In the genomic region with DNA sequence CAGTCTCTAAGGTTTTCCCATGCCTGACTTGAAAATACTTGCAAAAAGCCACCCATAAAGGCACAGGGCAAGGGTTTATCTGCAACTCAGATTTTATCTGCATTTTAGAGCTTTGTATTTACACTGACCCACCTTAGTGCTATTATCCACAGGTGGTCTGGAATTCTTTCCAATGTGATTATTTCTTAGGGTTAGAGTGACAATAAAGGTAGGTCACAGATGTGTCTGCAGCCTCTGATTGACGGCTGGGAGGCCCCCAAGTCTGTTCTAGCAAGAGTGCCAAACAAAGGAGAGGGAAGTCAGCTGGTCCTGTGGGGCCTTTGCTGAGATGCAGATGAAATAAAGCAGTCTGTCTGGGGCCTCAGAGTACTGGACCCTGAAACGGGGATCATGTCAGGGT, we compare ENCODE assay signal across 18 cellular contexts.
"Had no signal": no experiment of that assay in that cellular context is flagged by ENCODE, and none has a peak within 500 bp of the region (broad histone marks: within the 10 kb centered on the region; RNA-seq: fewer than 3 reads in every experiment).

No MANE protein-coding gene starts in this region.

- H3K9me3 Mint-ChIP-seq: activated naive CD4-positive, alpha-beta T cell treated with anti-CD3 and anti-CD28 coated beads, Interleukin-2, amount 50 U/mL, for 72 hours; activated T-helper 1 cell treated with anti-CD3 and anti-CD28 coated beads, Interleukin-12 subunit alpha, Interleukin-12 subunit beta, Interleukin-2, Interleukin-4 antibody, amounts not matched to agents 30 ng/mL and 10 ng/mL and 1 ng/mL, durations not matched to agents 14 hours and 24 hours and 36 hours; natural killer cell treated with Interleukin-12 subunit alpha and Interleukin-12 subunit beta and Interleukin-15 and Interleukin-18, amount 100 ng/mL, for 72 hours; T-helper 1 cell treated with Interleukin-12 subunit alpha and Interleukin-12 subunit beta and Interleukin-4 antibody, amounts not matched to agents 30 μg/mL and 1 μg/mL, for 36 hours had no signal

- H3K36me3 Mint-ChIP-seq: activated naive CD4-positive, alpha-beta T cell treated with anti-CD3 and anti-CD28 coated beads, Interleukin-2, amount 50 U/mL, for 72 hours; natural killer cell treated with Interleukin-12 subunit alpha and Interleukin-12 subunit beta and Interleukin-15 and Interleukin-18, amount 100 ng/mL, for 72 hours had no signal

- H3K27ac ChIP-seq: adrenal gland, esophagus squamous epithelium, tibial nerve, vagina, WERI-Rb-1 had no signal

- H3K4me3 Mint-ChIP-seq: activated T-helper 1 cell treated with anti-CD3 and anti-CD28 coated beads, Interleukin-12 subunit alpha, Interleukin-12 subunit beta, Interleukin-2, Interleukin-4 antibody, amounts not matched to agents 30 ng/mL and 10 ng/mL and 1 ng/mL, durations not matched to agents 14 hours and 24 hours and 36 hours; natural killer cell treated with Interleukin-12 subunit alpha and Interleukin-12 subunit beta and Interleukin-15 and Interleukin-18, amount 100 ng/mL, for 72 hours; T-helper 1 cell treated with Interleukin-12 subunit alpha and Interleukin-12 subunit beta and Interleukin-4 antibody, amounts not matched to agents 30 μg/mL and 1 μg/mL, for 36 hours had no signal

- H3K4me3 ChIP-seq: adrenal gland, esophagus squamous epithelium, tibial nerve, vagina had no signal

- FAIRE-seq: bronchial epithelial cell, islet of Langerhans had no signal

- H3K27me3 ChIP-seq: adrenal gland, esophagus squamous epithelium, tibial nerve, vagina had no signal

- H3K9me3 ChIP-seq: adrenal gland, esophagus squamous epithelium, tibial nerve, vagina had no signal

- ATAC-seq: activated naive CD4-positive, alpha-beta T cell treated with anti-CD3 and anti-CD28 coated beads, Interleukin-2, amount 50 U/mL, for 72 hours; left cardiac atrium; natural killer cell treated with Interleukin-12 subunit alpha and Interleukin-12 subunit beta and Interleukin-15 and Interleukin-18, amount 100 ng/mL, for 72 hours; stimulated activated naive CD8-positive, alpha-beta T cell treated with anti-CD3 and anti-CD28 coated beads, Interleukin-15, Interleukin-2, amounts not matched to agents 100 U/mL and 50 U/mL, for 24 hours had no signal

- H3K36me3 ChIP-seq: WERI-Rb-1 had no signal

- DNase-seq: activated CD4-positive, alpha-beta T cell treated with anti-CD3 and anti-CD28 coated beads, Interleukin-2, amount 50 U/mL, for 48 hours; activated gamma-delta T cell treated with Interleukin-2 at 50 U/mL for 16 hours; adrenal gland; effector CD4-positive, alpha-beta T cell; esophagus squamous epithelium; left cardiac atrium; stimulated activated CD4-positive, alpha-beta T cell treated with anti-CD3 and anti-CD28 coated beads, Interleukin-2, amount 100 ng/mL, for 24 hours; stimulated activated naive CD8-positive, alpha-beta T cell treated with anti-CD3 and anti-CD28 coated beads, Interleukin-15, Interleukin-2, amounts not matched to agents 100 U/mL and 50 U/mL, for 24 hours; WERI-Rb-1 had no signal

- H3K4me1 ChIP-seq: adrenal gland, esophagus squamous epithelium, vagina had no signal

- H3K27ac Mint-ChIP-seq: activated naive CD4-positive, alpha-beta T cell treated with anti-CD3 and anti-CD28 coated beads, Interleukin-2, amount 50 U/mL, for 72 hours; activated T-helper 1 cell treated with anti-CD3 and anti-CD28 coated beads, Interleukin-12 subunit alpha, Interleukin-12 subunit beta, Interleukin-2, Interleukin-4 antibody, amounts not matched to agents 30 ng/mL and 10 ng/mL and 1 ng/mL, durations not matched to agents 14 hours and 24 hours and 36 hours; natural killer cell treated with Interleukin-12 subunit alpha and Interleukin-12 subunit beta and Interleukin-15 and Interleukin-18, amount 100 ng/mL, for 72 hours; progenitor cell of endocrine pancreas; T-helper 1 cell treated with Interleukin-12 subunit alpha and Interleukin-12 subunit beta and Interleukin-4 antibody, amounts not matched to agents 30 μg/mL and 1 μg/mL, for 36 hours had no signal

- H3K27me3 Mint-ChIP-seq: progenitor cell of endocrine pancreas had no signal
